In genomic region chr9:35287986-35288515, GRCh38 we compare ENCODE assay signal across 23 cellular contexts.
DNase-seq lines count a peak whose midpoint lies in the region; ATAC-seq and TF ChIP-seq lines count a peak whose summit lies in the region.
"Had no signal": no experiment of that assay in that cellular context is flagged by ENCODE, and none has a peak within 500 bp of the region (broad histone marks: within the 10 kb centered on the region; RNA-seq: fewer than 3 reads in every experiment).

No MANE protein-coding gene starts in this region.

- no peak overlapping the region for H3K27ac Mint-ChIP-seq in T-cell
- H3K27ac Mint-ChIP-seq: activated naive CD8-positive, alpha-beta T cell; B cell; effector memory CD8-positive, alpha-beta T cell; IgD-negative memory B cell; T-helper 2 cell treated with Interferon-gamma antibody and Interleukin-4, amounts not matched to agents 5 μg/mL and 100 μg/mL, for 36 hours had no signal

- CTCF ChIA-PET in T-cell (lab: Charles Lee): no interaction called here

- TF ChIP-seq CTCF in brain microvascular endothelial cell (IDR thresholded peaks at IDR 0.05; ENCODE audit: low read depth, low read length, missing control alignments) (no peak), foreskin keratinocyte (conservative IDR thresholded peaks at IDR 0.05) (no peak), smooth muscle cell (IDR thresholded peaks at IDR 0.05; ENCODE audit: borderline replicate concordance, insufficient read depth, poor library complexity, severe bottlenecking) (no peak)

- no peak overlapping the region for H3K27ac ChIP-seq in brain microvascular endothelial cell
- H3K27ac ChIP-seq in foreskin keratinocyte: peak overlapping the region; percentile 59
- peak overlapping the region; percentile 40 for H3K27ac ChIP-seq in smooth muscle cell (ENCODE audit: low read depth)
- H3K27ac ChIP-seq: ascending aorta, SK-N-MC, tibial nerve, WERI-Rb-1 had no signal

- H3K9me3 Mint-ChIP-seq in T-cell: no peaks in the 10 kb centered on the region
- H3K9me3 Mint-ChIP-seq: effector memory CD8-positive, alpha-beta T cell; T-helper 2 cell treated with Interferon-gamma antibody and Interleukin-4, amounts not matched to agents 5 μg/mL and 100 μg/mL, for 36 hours had no signal

- no peak overlapping the region for H2AFZ ChIP-seq in smooth muscle cell (ENCODE audit: low read depth)

- peaks cover 6 to 34% of the 10 kb centered on the region in 2 donors for H3K27me3 Mint-ChIP-seq in T-cell

- H3K4me3 ChIP-seq in brain microvascular endothelial cell (ENCODE audit: low read depth, low read length) (no peak overlapping the region), smooth muscle cell (no peak overlapping the region)
- H3K4me3 ChIP-seq: ascending aorta, mucosa of descending colon, SK-N-MC, tibial nerve had no signal

- H3K4me3 Mint-ChIP-seq in T-cell: no peak overlapping the region
- H3K4me3 Mint-ChIP-seq: activated naive CD8-positive, alpha-beta T cell; B cell; effector memory CD8-positive, alpha-beta T cell; IgD-negative memory B cell; T-helper 2 cell treated with Interferon-gamma antibody and Interleukin-4, amounts not matched to agents 5 μg/mL and 100 μg/mL, for 36 hours had no signal

- no peak overlapping the region for H3K4me2 ChIP-seq in smooth muscle cell

- H4K20me1 ChIP-seq in smooth muscle cell (ENCODE audit: low read depth): no peaks in the 10 kb centered on the region

- DNase-seq in HCEC 1CT (peak; percentile 18), brain microvascular endothelial cell (peak; percentile 25), foreskin keratinocyte (peak; percentile 61 to 83), smooth muscle cell (lab: John Stamatoyannopoulos, UW; ENCODE audit: unreplicated experiment) (no peak), T-cell (no peak), nucleus accumbens (lab: John Stamatoyannopoulos, UW) (no peak), AML-193 (lab: John Stamatoyannopoulos, UW) (no peak)
- DNase-seq: activated CD4-positive, alpha-beta T cell treated with anti-CD3 and anti-CD28 coated beads, Interleukin-2, amount 50 U/mL, for 1 hour; effector memory CD8-positive, alpha-beta T cell; MM.1S; mucosa of descending colon; NCI-H1436 treated with DMSO at 0.1 percent for 48 hours; NCI-H524; stimulated activated CD4-positive, alpha-beta T cell treated with anti-CD3 and anti-CD28 coated beads, Interleukin-4, amount 100 ng/mL, for 1 hour; stimulated activated naive CD4-positive, alpha-beta T cell; WERI-Rb-1 had no signal

- ATAC-seq in foreskin keratinocyte (peak; percentile 88), T-cell (replicated peaks in 1 of 4) (no peak)
- ATAC-seq: effector memory CD8-positive, alpha-beta T cell; mucosa of descending colon had no signal

- no peaks in the 10 kb centered on the region for H3K4me1 Mint-ChIP-seq in T-cell
- H3K4me1 Mint-ChIP-seq: B cell, IgD-negative memory B cell had no signal

- H3K9me3 ChIP-seq in smooth muscle cell (replicated peaks; ENCODE audit: low read depth): no peaks in the 10 kb centered on the region
- H3K9me3 ChIP-seq: ascending aorta, mucosa of descending colon, tibial nerve had no signal

- in situ Hi-C loops in brain microvascular endothelial cell (cut with HindIII; ENCODE audit: low pct_ligation_motif_present, low sequenced_read_pairs): no loop called here

- POLR2A ChIA-PET in T-cell (lab: Charles Lee): no interaction called here

- 32% methylated on average over 1 of the region's 1 CpG for WGBS in smooth muscle cell (ENCODE audit: low lambda C conversion rate)

- no peaks in the 10 kb centered on the region for H3K36me3 Mint-ChIP-seq in T-cell
- H3K36me3 Mint-ChIP-seq: activated naive CD8-positive, alpha-beta T cell; IgD-negative memory B cell had no signal

- H3K27me3 ChIP-seq in brain microvascular endothelial cell (replicated peaks) (no peaks in the 10 kb centered on the region), foreskin keratinocyte (no peaks in the 10 kb centered on the region), smooth muscle cell (ENCODE audit: low read depth) (no peaks in the 10 kb centered on the region)
- H3K27me3 ChIP-seq: ascending aorta, tibial nerve had no signal

- no peaks in the 10 kb centered on the region for H3F3A ChIP-seq in smooth muscle cell (ENCODE audit: low read depth)

- no peaks in the 10 kb centered on the region for H3K79me2 ChIP-seq in smooth muscle cell (ENCODE audit: low read depth)

- no peak overlapping the region for H3K9ac ChIP-seq in smooth muscle cell (ENCODE audit: low read depth)

- no peaks in the 10 kb centered on the region for H3K36me3 ChIP-seq in brain microvascular endothelial cell (replicated peaks)
- no peaks in the 10 kb centered on the region for H3K36me3 ChIP-seq in smooth muscle cell (ENCODE audit: low read depth)
- H3K36me3 ChIP-seq: ascending aorta, tibial nerve, WERI-Rb-1 had no signal

- H3K4me1 ChIP-seq in foreskin keratinocyte (peaks cover 14% of the 10 kb centered on the region), smooth muscle cell (ENCODE audit: low read depth) (peaks cover 20% of the 10 kb centered on the region)
- H3K4me1 ChIP-seq: ascending aorta, tibial nerve had no signal

Comparison
In these comparisons a context has a peak if more than half of its experiments do, and no peak if none do; other contexts are left out.
1. DNase-seq: peak in HCEC 1CT (single experiment), brain microvascular endothelial cell (single experiment) and foreskin keratinocyte (2 of 2); none in smooth muscle cell (single experiment), T-cell (0 of 34), nucleus accumbens (0 of 56) and AML-193 (0 of 2).